In genomic region chr20:37407573-37408002, GRCh38 we compare ENCODE assay signal across 1 cellular context.
TF ChIP-seq lines count a peak whose summit lies in the region.

No MANE protein-coding gene starts in this region.

TF ChIP-seq in HepG2, 621 proteins besides CTCF, POLR2A, EP300 and RAD21 (continued from another document and continues in another):
- TF ChIP-seq, protein P1, sequence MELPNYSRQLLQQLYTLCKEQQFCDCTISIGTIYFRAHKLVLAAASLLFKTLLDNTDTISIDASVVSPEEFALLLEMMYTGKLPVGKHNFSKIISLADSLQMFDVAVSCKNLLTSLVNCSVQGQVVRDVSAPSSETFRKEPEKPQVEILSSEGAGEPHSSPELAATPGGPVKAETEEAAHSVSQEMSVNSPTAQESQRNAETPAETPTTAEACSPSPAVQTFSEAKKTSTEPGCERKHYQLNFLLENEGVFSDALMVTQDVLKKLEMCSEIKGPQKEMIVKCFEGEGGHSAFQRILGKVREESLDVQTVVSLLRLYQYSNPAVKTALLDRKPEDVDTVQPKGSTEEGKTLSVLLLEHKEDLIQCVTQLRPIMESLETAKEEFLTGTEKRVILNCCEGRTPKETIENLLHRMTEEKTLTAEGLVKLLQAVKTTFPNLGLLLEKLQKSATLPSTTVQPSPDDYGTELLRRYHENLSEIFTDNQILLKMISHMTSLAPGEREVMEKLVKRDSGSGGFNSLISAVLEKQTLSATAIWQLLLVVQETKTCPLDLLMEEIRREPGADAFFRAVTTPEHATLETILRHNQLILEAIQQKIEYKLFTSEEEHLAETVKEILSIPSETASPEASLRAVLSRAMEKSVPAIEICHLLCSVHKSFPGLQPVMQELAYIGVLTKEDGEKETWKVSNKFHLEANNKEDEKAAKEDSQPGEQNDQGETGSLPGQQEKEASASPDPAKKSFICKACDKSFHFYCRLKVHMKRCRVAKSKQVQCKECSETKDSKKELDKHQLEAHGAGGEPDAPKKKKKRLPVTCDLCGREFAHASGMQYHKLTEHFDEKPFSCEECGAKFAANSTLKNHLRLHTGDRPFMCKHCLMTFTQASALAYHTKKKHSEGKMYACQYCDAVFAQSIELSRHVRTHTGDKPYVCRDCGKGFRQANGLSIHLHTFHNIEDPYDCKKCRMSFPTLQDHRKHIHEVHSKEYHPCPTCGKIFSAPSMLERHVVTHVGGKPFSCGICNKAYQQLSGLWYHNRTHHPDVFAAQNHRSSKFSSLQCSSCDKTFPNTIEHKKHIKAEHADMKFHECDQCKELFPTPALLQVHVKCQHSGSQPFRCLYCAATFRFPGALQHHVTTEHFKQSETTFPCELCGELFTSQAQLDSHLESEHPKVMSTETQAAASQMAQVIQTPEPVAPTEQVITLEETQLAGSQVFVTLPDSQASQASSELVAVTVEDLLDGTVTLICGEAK (IDR thresholded peaks at IDR 0.05), result no peak
- TF ChIP-seq, protein P1 (CRISPR knock-in tag; IDR thresholded peaks at IDR 0.05), result 0 out of 2 replicates have a peak, but pooled peaks have one; percentile 50
- TF ChIP-seq ZFP36L1 (CRISPR knock-in tag; IDR thresholded peaks at IDR 0.05) (no peak), CBFB (CRISPR knock-in tag; IDR thresholded peaks at IDR 0.05) (no peak), ZMAT5 (CRISPR knock-in tag; IDR thresholded peaks at IDR 0.05; ENCODE audit: borderline replicate concordance, low read depth) (no peak), ZNF777 (CRISPR knock-in tag; IDR thresholded peaks at IDR 0.05) (no peak), BORCS8-MEF2B (CRISPR knock-in tag; IDR thresholded peaks at IDR 0.05) (no peak), FOXA3 (CRISPR knock-in tag; IDR thresholded peaks at IDR 0.05) (no peak), SALL1 (CRISPR knock-in tag; IDR thresholded peaks at IDR 0.05) (peak; percentile 27; the same call in 1 of the 2 replicates), ZFAT (CRISPR knock-in tag; conservative IDR thresholded peaks at IDR 0.05) (no peak), YEATS2 (CRISPR knock-in tag; IDR thresholded peaks at IDR 0.05; ENCODE audit: borderline replicate concordance) (no peak; the same call in 1 of the 2 replicates), SP2 (CRISPR knock-in tag; IDR thresholded peaks at IDR 0.05) (no peak), POLR2AphosphoS2 (IDR thresholded peaks at IDR 0.05; ENCODE audit: low read depth, low read length) (peak; percentile 49; the same call in 1 of the 2 replicates), ZHX1 (CRISPR knock-in tag; IDR thresholded peaks at IDR 0.05; ENCODE audit: low read depth) (no peak), ATF7 (IDR thresholded peaks at IDR 0.05) (no peak), ATF7 (CRISPR knock-in tag; IDR thresholded peaks at IDR 0.05) (peak; percentile 54; the same call in 1 of the 2 replicates), ZMYM2 (CRISPR knock-in tag; IDR thresholded peaks at IDR 0.05) (peak; percentile 55; the same call in 1 of the 2 replicates), MXD3 (CRISPR knock-in tag; IDR thresholded peaks at IDR 0.05) (no peak), ARHGAP35 (CRISPR knock-in tag; IDR thresholded peaks at IDR 0.05; ENCODE audit: borderline replicate concordance) (no peak), HMGXB4 (CRISPR knock-in tag; IDR thresholded peaks at IDR 0.05; ENCODE audit: borderline replicate concordance in 1 of 2, low read depth in 1 of 2) (peak in 1 of 2 experiments; percentile 36; a peak in 1 of 4 replicates), SRSF4 (IDR thresholded peaks at IDR 0.05; ENCODE audit: low read depth, low read length, poor library complexity, severe bottlenecking) (no peak), KLF15 (CRISPR knock-in tag; IDR thresholded peaks at IDR 0.05; ENCODE audit: borderline replicate concordance) (no peak), BRCA1 (CRISPR knock-in tag; IDR thresholded peaks at IDR 0.05) (no peak), ZNF678 (CRISPR knock-in tag; IDR thresholded peaks at IDR 0.05) (peak; percentile 38; the same call in 1 of the 2 replicates), RARG (CRISPR knock-in tag; IDR thresholded peaks at IDR 0.05; ENCODE audit: low read depth) (no peak), ADNP (CRISPR knock-in tag; IDR thresholded peaks at IDR 0.05) (no peak), IRF2 (CRISPR knock-in tag; IDR thresholded peaks at IDR 0.05) (no peak), NFYB (CRISPR knock-in tag; IDR thresholded peaks at IDR 0.05) (no peak), ELF4 (CRISPR knock-in tag; IDR thresholded peaks at IDR 0.05; ENCODE audit: borderline replicate concordance) (no peak), RCOR2 (CRISPR knock-in tag; IDR thresholded peaks at IDR 0.05) (no peak), ZNF10 (CRISPR knock-in tag; IDR thresholded peaks at IDR 0.05; ENCODE audit: borderline replicate concordance, low read depth) (no peak), ZC3H4 (CRISPR knock-in tag; IDR thresholded peaks at IDR 0.05; ENCODE audit: borderline replicate concordance) (no peak; the same call in 1 of the 2 replicates), RBM39 (IDR thresholded peaks at IDR 0.05; ENCODE audit: low read depth, low read length, poor library complexity, severe bottlenecking) (no peak), NR2F6 (IDR thresholded peaks at IDR 0.05) (no peak), NR2F6 (CRISPR knock-in tag; IDR thresholded peaks at IDR 0.05) (no peak), GRHL1 (CRISPR knock-in tag; conservative IDR thresholded peaks at IDR 0.05) (no peak), ZFP90 (CRISPR knock-in tag; IDR thresholded peaks at IDR 0.05; ENCODE audit: borderline replicate concordance) (no peak), U2AF1 (optimal IDR thresholded peaks at IDR 0.05; ENCODE audit: low read depth, low read length) (no peak), NR2F2 (IDR thresholded peaks at IDR 0.05; ENCODE audit: borderline replicate concordance, low read depth) (no peak), HHEX (CRISPR knock-in tag; IDR thresholded peaks at IDR 0.05) (no peak), ZFP41 (CRISPR knock-in tag; IDR thresholded peaks at IDR 0.05; ENCODE audit: borderline replicate concordance) (no peak)
- TF ChIP-seq, protein P2, sequence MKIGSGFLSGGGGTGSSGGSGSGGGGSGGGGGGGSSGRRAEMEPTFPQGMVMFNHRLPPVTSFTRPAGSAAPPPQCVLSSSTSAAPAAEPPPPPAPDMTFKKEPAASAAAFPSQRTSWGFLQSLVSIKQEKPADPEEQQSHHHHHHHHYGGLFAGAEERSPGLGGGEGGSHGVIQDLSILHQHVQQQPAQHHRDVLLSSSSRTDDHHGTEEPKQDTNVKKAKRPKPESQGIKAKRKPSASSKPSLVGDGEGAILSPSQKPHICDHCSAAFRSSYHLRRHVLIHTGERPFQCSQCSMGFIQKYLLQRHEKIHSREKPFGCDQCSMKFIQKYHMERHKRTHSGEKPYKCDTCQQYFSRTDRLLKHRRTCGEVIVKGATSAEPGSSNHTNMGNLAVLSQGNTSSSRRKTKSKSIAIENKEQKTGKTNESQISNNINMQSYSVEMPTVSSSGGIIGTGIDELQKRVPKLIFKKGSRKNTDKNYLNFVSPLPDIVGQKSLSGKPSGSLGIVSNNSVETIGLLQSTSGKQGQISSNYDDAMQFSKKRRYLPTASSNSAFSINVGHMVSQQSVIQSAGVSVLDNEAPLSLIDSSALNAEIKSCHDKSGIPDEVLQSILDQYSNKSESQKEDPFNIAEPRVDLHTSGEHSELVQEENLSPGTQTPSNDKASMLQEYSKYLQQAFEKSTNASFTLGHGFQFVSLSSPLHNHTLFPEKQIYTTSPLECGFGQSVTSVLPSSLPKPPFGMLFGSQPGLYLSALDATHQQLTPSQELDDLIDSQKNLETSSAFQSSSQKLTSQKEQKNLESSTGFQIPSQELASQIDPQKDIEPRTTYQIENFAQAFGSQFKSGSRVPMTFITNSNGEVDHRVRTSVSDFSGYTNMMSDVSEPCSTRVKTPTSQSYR (CRISPR knock-in tag; IDR thresholded peaks at IDR 0.05; ENCODE audit: borderline replicate concordance), result no peak
- TF ChIP-seq, protein P3, sequence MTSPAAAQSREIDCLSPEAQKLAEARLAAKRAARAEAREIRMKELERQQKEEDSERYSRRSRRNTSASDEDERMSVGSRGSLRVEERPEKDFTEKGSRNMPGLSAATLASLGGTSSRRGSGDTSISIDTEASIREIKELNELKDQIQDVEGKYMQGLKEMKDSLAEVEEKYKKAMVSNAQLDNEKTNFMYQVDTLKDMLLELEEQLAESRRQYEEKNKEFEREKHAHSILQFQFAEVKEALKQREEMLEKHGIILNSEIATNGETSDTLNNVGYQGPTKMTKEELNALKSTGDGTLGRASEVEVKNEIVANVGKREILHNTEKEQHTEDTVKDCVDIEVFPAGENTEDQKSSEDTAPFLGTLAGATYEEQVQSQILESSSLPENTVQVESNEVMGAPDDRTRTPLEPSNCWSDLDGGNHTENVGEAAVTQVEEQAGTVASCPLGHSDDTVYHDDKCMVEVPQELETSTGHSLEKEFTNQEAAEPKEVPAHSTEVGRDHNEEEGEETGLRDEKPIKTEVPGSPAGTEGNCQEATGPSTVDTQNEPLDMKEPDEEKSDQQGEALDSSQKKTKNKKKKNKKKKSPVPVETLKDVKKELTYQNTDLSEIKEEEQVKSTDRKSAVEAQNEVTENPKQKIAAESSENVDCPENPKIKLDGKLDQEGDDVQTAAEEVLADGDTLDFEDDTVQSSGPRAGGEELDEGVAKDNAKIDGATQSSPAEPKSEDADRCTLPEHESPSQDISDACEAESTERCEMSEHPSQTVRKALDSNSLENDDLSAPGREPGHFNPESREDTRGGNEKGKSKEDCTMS (CRISPR knock-in tag; conservative IDR thresholded peaks at IDR 0.05), result no peak
